Comparison of ENCODE assay signal across 20 cellular contexts in the genomic region with DNA sequence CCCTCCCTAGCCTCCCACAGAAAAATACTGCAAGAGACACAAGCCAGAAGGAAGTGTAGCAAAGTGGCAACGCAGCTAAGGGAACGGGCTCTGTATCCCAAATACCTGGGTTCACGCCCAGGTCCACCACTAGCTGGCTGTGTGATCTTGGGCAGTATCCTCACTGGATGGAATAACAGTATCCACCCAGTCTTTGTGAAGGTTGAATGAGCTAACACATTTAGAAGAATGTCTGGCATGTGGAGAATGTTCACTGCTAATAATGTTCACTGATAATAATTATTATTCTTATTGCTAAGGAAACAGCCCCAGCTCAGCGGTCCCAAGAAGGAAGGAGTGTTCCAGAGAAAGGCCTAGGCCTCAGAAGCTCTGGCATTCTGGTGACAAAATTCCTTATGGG.
DNase-seq lines count a peak whose midpoint lies in the region; ATAC-seq, FAIRE-seq and TF ChIP-seq lines count a peak whose summit lies in the region.
"Had no signal": no experiment of that assay in that cellular context is flagged by ENCODE, and none has a peak within 500 bp of the region (broad histone marks: within the 10 kb centered on the region; RNA-seq: fewer than 3 reads in every experiment).

No MANE protein-coding gene starts in this region.

- H3K4me1 ChIP-seq in right cardiac atrium (ENCODE audit: control insufficient read depth, insufficient read depth, low read length): peaks cover 2% of the 10 kb centered on the region
- H3K4me1 ChIP-seq in pancreas: no peaks in the 10 kb centered on the region

- in situ Hi-C loops in brain microvascular endothelial cell (cut with HindIII; ENCODE audit: low pct_ligation_motif_present, low sequenced_read_pairs): no loop called here

- H3K27ac ChIP-seq in brain microvascular endothelial cell (peak overlapping the region; percentile 71), right cardiac atrium (ENCODE audit: low read length) (peak overlapping the region; percentile 3), pancreas (no peak overlapping the region)
- H3K27ac ChIP-seq: sigmoid colon had no signal

- no peaks in the 10 kb centered on the region for H3K27me3 ChIP-seq in brain microvascular endothelial cell (replicated peaks)
- no peaks in the 10 kb centered on the region for H3K27me3 ChIP-seq in right cardiac atrium (ENCODE audit: control insufficient read depth, insufficient read depth)
- no peaks in the 10 kb centered on the region for H3K27me3 ChIP-seq in pancreas

- no peaks in the 10 kb centered on the region for H3K9me3 Mint-ChIP-seq in nephron progenitor cell
- H3K9me3 Mint-ChIP-seq: T-helper 2 cell treated with Interferon-gamma antibody and Interleukin-4, amounts not matched to agents 5 μg/mL and 100 μg/mL, for 36 hours had no signal

- H3K36me3 ChIP-seq in brain microvascular endothelial cell (replicated peaks) (no peaks in the 10 kb centered on the region), pancreas (no peaks in the 10 kb centered on the region)
- H3K36me3 ChIP-seq: sigmoid colon had no signal

- no peak for FAIRE-seq in pancreas (lab: Jason Lieb, UNC)
- FAIRE-seq in D721Med (lab: Jason Lieb, UNC): no peak

- peaks cover 30% of the 10 kb centered on the region for H3K27me3 Mint-ChIP-seq in nephron progenitor cell (ENCODE audit: low read depth, poor library complexity)

- H3K4me3 Mint-ChIP-seq in nephron progenitor cell: no peak overlapping the region
- H3K4me3 Mint-ChIP-seq: T-helper 2 cell treated with Interferon-gamma antibody and Interleukin-4, amounts not matched to agents 5 μg/mL and 100 μg/mL, for 36 hours had no signal

- TF ChIP-seq CTCF in brain microvascular endothelial cell (IDR thresholded peaks at IDR 0.05; ENCODE audit: low read depth, low read length, missing control alignments): no peak
- no peak for TF ChIP-seq CTCF in pancreas (IDR thresholded peaks at IDR 0.05)
- no peak for TF ChIP-seq CTCF in D721Med (IDR thresholded peaks at IDR 0.05; ENCODE audit: insufficient read depth, missing control alignments)
- no peak for TF ChIP-seq CTCF in nephron progenitor cell (IDR thresholded peaks at IDR 0.05)

- H3K4me1 Mint-ChIP-seq in nephron progenitor cell: peaks cover 31% of the 10 kb centered on the region

- peak; percentile 65 for DNase-seq in EH (ENCODE audit: low read depth)
- peak; percentile 70 for DNase-seq in brain microvascular endothelial cell
- no peak for DNase-seq in right cardiac atrium
- DNase-seq in pancreas: peak in 1 of 6 donors; percentile 12
- DNase-seq in posterior vena cava (ENCODE audit: low spot score): no peak
- no peak for DNase-seq in D721Med (ENCODE audit: insufficient read length, low spot score)
- no peak for DNase-seq in nephron progenitor cell
- DNase-seq in inferior parietal cortex (ENCODE audit: extremely low spot score): no peak
- DNase-seq: activated CD4-positive, CD25-positive, alpha-beta regulatory T cell treated with anti-CD3 and anti-CD28 coated beads, Interleukin-2, amount 50 U/mL, for 72 hours; activated effector memory CD4-positive, alpha-beta T cell treated with anti-CD3 and anti-CD28 coated beads, Interleukin-2, amount 50 U/mL, for 16 hours; amygdala; DMS153; H7; Karpas-422; NCI-H1105 treated with DMSO at 0.1 percent for 48 hours; SHP77; sigmoid colon; stimulated activated CD4-positive, alpha-beta T cell treated with anti-CD3 and anti-CD28 coated beads, Interleukin-4, amount 100 ng/mL, for 1 hour; stimulated activated CD8-positive, alpha-beta memory T cell treated with anti-CD3 and anti-CD28 coated beads, Interleukin-4, amount 100 ng/mL, for 48 hours had no signal

- no peaks in the 10 kb centered on the region for H3K36me3 Mint-ChIP-seq in nephron progenitor cell (ENCODE audit: low read depth)

- H3K27ac Mint-ChIP-seq in nephron progenitor cell: no peak overlapping the region
- H3K27ac Mint-ChIP-seq: T-helper 2 cell treated with Interferon-gamma antibody and Interleukin-4, amounts not matched to agents 5 μg/mL and 100 μg/mL, for 36 hours had no signal

- H3K4me3 ChIP-seq in brain microvascular endothelial cell (ENCODE audit: low read depth, low read length): no peak overlapping the region
- no peak overlapping the region for H3K4me3 ChIP-seq in right cardiac atrium (ENCODE audit: low read length)
- no peak overlapping the region for H3K4me3 ChIP-seq in pancreas
- H3K4me3 ChIP-seq: sigmoid colon had no signal

- peak; percentile 42 to 56 for ATAC-seq in right cardiac atrium
- peak in 3 of 4 donors; percentile 43 to 73 (median 57) for ATAC-seq in pancreas

- 37% methylated on average over 4 of the region's 4 CpGs for WGBS in right cardiac atrium
- WGBS in pancreas, 2 donors: 42 to 43% methylated on average over 4 of the region's 4 CpGs

- no peaks in the 10 kb centered on the region for H3K9me3 ChIP-seq in right cardiac atrium (ENCODE audit: control insufficient read depth, low read length)
- no peaks in the 10 kb centered on the region for H3K9me3 ChIP-seq in pancreas
- H3K9me3 ChIP-seq: sigmoid colon had no signal

- intact Hi-C loops in right cardiac atrium (cut with DNase I) (no loop called here), pancreas (cut with DNase I) (no loop called here), posterior vena cava (cut with DNase I) (no loop called here)

Comparison
In these comparisons a context has a peak if more than half of its experiments do, and no peak if none do; other contexts are left out.
1. DNase-seq: peak in EH (single experiment) and brain microvascular endothelial cell (single experiment); none in right cardiac atrium (0 of 3), posterior vena cava (single experiment), D721Med (single experiment), nephron progenitor cell (single experiment) and inferior parietal cortex (single experiment).
2. H3K27ac ChIP-seq: peak in brain microvascular endothelial cell (single experiment) and right cardiac atrium (single experiment); none in pancreas (0 of 4).